In genomic region chr17:19709841-19710240, GRCh38 we compare ENCODE assay signal across 23 cellular contexts. TPM values are rescaled to one million over a fixed set of nuclear protein-coding genes. Genes with fewer than 3 reads are reported as not detected.
"Had no signal": no experiment of that assay in that cellular context is flagged by ENCODE, and none has a peak within 500 bp of the region (broad histone marks: within the 10 kb centered on the region; RNA-seq: fewer than 3 reads in every experiment).

No MANE protein-coding gene starts in this region.

- H3K36me3 Mint-ChIP-seq: activated naive CD8-positive, alpha-beta T cell treated with anti-CD3 and anti-CD28 coated beads for 36 hours; naive thymus-derived CD4-positive, alpha-beta T cell had no signal

- H3K4me3 ChIP-seq: heart left ventricle, lung, ovary, prostate gland, spleen, thyroid gland had no signal

- H3K9me3 Mint-ChIP-seq: activated naive CD8-positive, alpha-beta T cell treated with anti-CD3 and anti-CD28 coated beads for 36 hours; naive thymus-derived CD4-positive, alpha-beta T cell; neural crest cell had no signal

- H3K27me3 Mint-ChIP-seq: activated naive CD8-positive, alpha-beta T cell treated with anti-CD3 and anti-CD28 coated beads for 36 hours; naive thymus-derived CD4-positive, alpha-beta T cell had no signal

- ATAC-seq: activated CD8-positive, alpha-beta T cell treated with anti-CD3 and anti-CD28 coated beads, Interleukin-2, amount 10 ng/mL, durations not matched to agents 7 days and 5 days; heart left ventricle; naive thymus-derived CD4-positive, alpha-beta T cell had no signal

- DNase-seq: activated CD4-positive, alpha-beta T cell treated with anti-CD3 and anti-CD28 coated beads for 1 hour; activated CD4-positive, alpha-beta T cell treated with anti-CD3 and anti-CD28 coated beads, Interleukin-2, amount 50 U/mL, for 1 hour; activated CD8-positive, alpha-beta T cell treated with anti-CD3 and anti-CD28 coated beads, Interleukin-2, amount 10 ng/mL, durations not matched to agents 7 days and 5 days; activated naive CD8-positive, alpha-beta T cell treated with anti-CD3 and anti-CD28 coated beads for 36 hours; amniotic stem cell; cerebellar nuclear complex; cortex of kidney; heart left ventricle; kidney; naive thymus-derived CD4-positive, alpha-beta T cell; ovary; spleen; stimulated activated CD4-positive, alpha-beta T cell treated with anti-CD3 and anti-CD28 coated beads, Interleukin-4, amount 100 ng/mL, for 24 hours; stimulated activated naive CD4-positive, alpha-beta T cell treated with Interleukin-2 at 50 U/mL for 16 hours; T-helper 9 cell; thyroid gland had no signal

- H3K4me3 Mint-ChIP-seq: activated CD8-positive, alpha-beta T cell treated with anti-CD3 and anti-CD28 coated beads, Interleukin-2, amount 10 ng/mL, durations not matched to agents 7 days and 5 days; activated naive CD8-positive, alpha-beta T cell treated with anti-CD3 and anti-CD28 coated beads for 36 hours; naive thymus-derived CD4-positive, alpha-beta T cell; neural crest cell had no signal

- H3K27ac Mint-ChIP-seq: activated CD8-positive, alpha-beta T cell treated with anti-CD3 and anti-CD28 coated beads, Interleukin-2, amount 10 ng/mL, durations not matched to agents 7 days and 5 days; activated naive CD8-positive, alpha-beta T cell treated with anti-CD3 and anti-CD28 coated beads for 36 hours; naive thymus-derived CD4-positive, alpha-beta T cell had no signal

- H3K27ac ChIP-seq: epithelial cell of prostate, heart left ventricle, ovary, prostate gland, spleen, thyroid gland had no signal

- H3K4me1 Mint-ChIP-seq: activated naive CD8-positive, alpha-beta T cell treated with anti-CD3 and anti-CD28 coated beads for 36 hours; neural crest cell had no signal

RNA-seq across cellular contexts. Expression of gene SLC47A2, which starts 6.5 kb away (rescaled TPM):
- total RNA-seq: activated CD8-positive, alpha-beta T cell treated with anti-CD3 and anti-CD28 coated beads, Interleukin-2, amount 10 ng/mL, durations not matched to agents 7 days and 5 days; activated naive CD8-positive, alpha-beta T cell treated with anti-CD3 and anti-CD28 coated beads for 36 hours; fibroblast of villous mesenchyme; naive thymus-derived CD4-positive, alpha-beta T cell; neural crest cell; prostate gland; spleen; subcutaneous adipose tissue; T-helper 1 cell treated with Interleukin-12 subunit alpha and Interleukin-12 subunit beta and Interleukin-4 antibody, amounts not matched to agents 30 ng/mL and 1 ng/mL, for 36 hours had no signal

RNA-seq across cellular contexts. Expression of gene ALDH3A1, which starts 38.3 kb away (rescaled TPM):
- total RNA-seq: activated CD8-positive, alpha-beta T cell treated with anti-CD3 and anti-CD28 coated beads, Interleukin-2, amount 10 ng/mL, durations not matched to agents 7 days and 5 days; fibroblast of villous mesenchyme; neural crest cell; T-helper 1 cell treated with Interleukin-12 subunit alpha and Interleukin-12 subunit beta and Interleukin-4 antibody, amounts not matched to agents 30 ng/mL and 1 ng/mL, for 36 hours had no signal
